9 cellular contexts compared by ENCODE assay signal in genomic region chr16:56728946-56729345, GRCh38. TPM values are rescaled to one million over a fixed set of nuclear protein-coding genes. Genes with fewer than 3 reads are reported as not detected.
DNase-seq lines count a peak whose midpoint lies in the region; ATAC-seq and TF ChIP-seq lines count a peak whose summit lies in the region.
"Not testable (repeated sequence)": the region's sequence is repeated elsewhere in the genome, so short reads cannot be mapped to it uniquely, and the experiment has no call there.
"Had no signal": no experiment of that assay in that cellular context is flagged by ENCODE, and none has a peak within 500 bp of the region (broad histone marks: within the 10 kb centered on the region; RNA-seq: fewer than 3 reads in every experiment).

No MANE protein-coding gene starts in this region.

- not testable (repeated sequence) for H3K27me3 ChIP-seq in CD8-positive, alpha-beta T cell (ENCODE audit: insufficient read depth, low read length); IMR-90 (ENCODE audit: control insufficient read depth, insufficient read depth, low read length); RWPE2 (ENCODE audit: insufficient read depth, poor library complexity, severe bottlenecking); effector memory CD4-positive, alpha-beta T cell (replicated peaks; ENCODE audit: control insufficient read depth, insufficient read depth, low read length, poor library complexity, severe bottlenecking); hepatocyte; testis

- H3K9me1 ChIP-seq in IMR-90 (ENCODE audit: insufficient read depth, low read length), result not testable (repeated sequence)

- H3K18ac ChIP-seq in IMR-90 (ENCODE audit: low read depth, low read length), result not testable (repeated sequence)

- peak overlapping the region; percentile 87 for H3K4me3 ChIP-seq in CD8-positive, alpha-beta T cell (ENCODE audit: low read depth, low read length)
- H3K4me3 ChIP-seq in IMR-90 (ENCODE audit: insufficient read depth, low read depth, low read length) (0 out of 2 replicates have a peak overlapping the region, but pooled peaks have one; percentile 50), RWPE2 (ENCODE audit: severe bottlenecking) (peak overlapping the region; percentile 56), testis (peak overlapping the region; percentile 80 to 90)
- peak overlapping the region; percentile 68 for H3K4me3 ChIP-seq in effector memory CD4-positive, alpha-beta T cell (ENCODE audit: insufficient read depth, low read depth, low read length, poor library complexity, severe bottlenecking)
- H3K4me3 ChIP-seq in hepatocyte, result not testable (repeated sequence)

- H3K4me1 ChIP-seq in CD8-positive, alpha-beta T cell (ENCODE audit: insufficient read depth, low read length), result peaks cover 34% of the 10 kb centered on the region
- H3K4me1 ChIP-seq in IMR-90 (ENCODE audit: control insufficient read depth, insufficient read depth, low read length); RWPE2 (ENCODE audit: insufficient read depth, poor library complexity, severe bottlenecking); hepatocyte (ENCODE audit: insufficient read depth); testis: not testable (repeated sequence)
- peaks cover 14% of the 10 kb centered on the region for H3K4me1 ChIP-seq in effector memory CD4-positive, alpha-beta T cell (ENCODE audit: control insufficient read depth, insufficient read depth, low read length, poor library complexity, severe bottlenecking)

- not testable (repeated sequence) for BruUV-seq in IMR-90 (replicated peaks; lab: Mats Ljungman, UMichigan)

- H3K4me1 Mint-ChIP-seq in CD8-positive, alpha-beta T cell (ENCODE audit: low read depth), result peaks cover 23% of the 10 kb centered on the region
- H3K4me1 Mint-ChIP-seq in activated naive CD8-positive, alpha-beta T cell (ENCODE audit: low read depth), result peaks cover 24% of the 10 kb centered on the region
- H3K4me1 Mint-ChIP-seq in nephron progenitor cell, result peaks cover 26% of the 10 kb centered on the region

- 94% methylated on average over 3 of the region's 5 CpGs; no CpG with 5 or more reads in 1 of the 2 experiments for WGBS in IMR-90 (ENCODE audit: extremely low coverage in 2 of 2, insufficient read length in 1 of 2), 2 experiments
- 77% methylated on average over 5 of the region's 5 CpGs for WGBS in hepatocyte (ENCODE audit: low lambda C conversion rate, missing lambda C conversion rate)
- 40 to 51% methylated on average over 5 of the region's 5 CpGs for WGBS in testis, 2 donors

- H3K27me3 Mint-ChIP-seq in CD8-positive, alpha-beta T cell (ENCODE audit: low read depth); activated naive CD8-positive, alpha-beta T cell; nephron progenitor cell (ENCODE audit: low read depth, poor library complexity): not testable (repeated sequence)

- not testable (repeated sequence) for H3K4me3 Mint-ChIP-seq in CD8-positive, alpha-beta T cell; activated naive CD8-positive, alpha-beta T cell; nephron progenitor cell

- not testable (repeated sequence) for H4K5ac ChIP-seq in IMR-90 (ENCODE audit: low read depth, low read length)

- peak overlapping the region; percentile 92 for H2AFZ ChIP-seq in IMR-90 (replicated peaks; ENCODE audit: low read length, poor library complexity)
- H2AFZ ChIP-seq in hepatocyte, result peak overlapping the region; percentile 82

- H3K4ac ChIP-seq in IMR-90 (ENCODE audit: low read depth, low read length), result peak overlapping the region; percentile 88; the same call in 1 of the 2 replicates

- dilution Hi-C loops in IMR-90 (cut with HindIII; ENCODE audit: low sequenced_read_pairs, unreplicated experiment), result not testable (repeated sequence)

- DNase-seq in CD8-positive, alpha-beta T cell; IMR-90; RWPE2 (ENCODE audit: low spot score); effector memory CD4-positive, alpha-beta T cell; hepatocyte (ENCODE audit: low spot score); nephron progenitor cell; testis: not testable (repeated sequence)

- TF ChIP-seq RAD21 in IMR-90 (IDR thresholded peaks at IDR 0.05; ENCODE audit: low read length), result not testable (repeated sequence)

- not testable (repeated sequence) for H2BK15ac ChIP-seq in IMR-90 (ENCODE audit: low read depth, low read length)

- peak overlapping the region; percentile 74 to 89; a peak in 2 of 4 replicates for H4K8ac ChIP-seq in IMR-90 (ENCODE audit: low read depth in 2 of 2, low read length in 2 of 2)

- peak overlapping the region; percentile 69; the same call in 1 of the 2 replicates for H3K23ac ChIP-seq in IMR-90 (ENCODE audit: low read depth, low read length)

- not testable (repeated sequence) for H3K56ac ChIP-seq in IMR-90 (ENCODE audit: extremely low read depth, insufficient read depth, low read length)

- H3K79me2 ChIP-seq in hepatocyte, result peaks cover 27% of the 10 kb centered on the region

- CTCF ChIA-PET in CD8-positive, alpha-beta T cell (lab: Charles Lee), result interaction anchor here (0.8 to 1.3 kb wide), 6 partner anchors 20 to 210 kb away, joined by 3 to 7 read pairs (median 4); no protein-coding TSS in a partner anchor
- CTCF ChIA-PET in IMR-90 (lab: Yijun Ruan, JAX), result interaction anchor here (0.6 kb wide), 1 partner anchor 193 kb away, joined by 5 read pairs; no protein-coding TSS in a partner anchor

- not testable (repeated sequence) for H2AK9ac ChIP-seq in IMR-90 (replicated peaks; ENCODE audit: low read depth, low read length, poor library complexity)

- not testable (repeated sequence) for H3K9me3 Mint-ChIP-seq in CD8-positive, alpha-beta T cell; activated naive CD8-positive, alpha-beta T cell (ENCODE audit: low read depth); nephron progenitor cell

- H4K91ac ChIP-seq in IMR-90 (ENCODE audit: insufficient read depth, low read depth, low read length), result not testable (repeated sequence)

- not testable (repeated sequence) for ATAC-seq in CD8-positive, alpha-beta T cell; IMR-90 (ENCODE audit: low read depth)
- ATAC-seq in RWPE2 (ENCODE audit: low read depth), result peak; percentile 4; the same call in 2 of the 3 replicates

- H3K9me2 ChIP-seq in hepatocyte (replicated peaks; ENCODE audit: insufficient read depth), result not testable (repeated sequence)

- peak overlapping the region; percentile 81 for H3K27ac ChIP-seq in CD8-positive, alpha-beta T cell (ENCODE audit: low read depth, low read length)
- H3K27ac ChIP-seq in IMR-90 (ENCODE audit: insufficient read depth, low read length); effector memory CD4-positive, alpha-beta T cell (ENCODE audit: insufficient read depth, low read length, poor library complexity, severe bottlenecking): not testable (repeated sequence)
- peak overlapping the region; percentile 34 for H3K27ac ChIP-seq in RWPE2 (ENCODE audit: poor library complexity, severe bottlenecking)
- peak overlapping the region; percentile 85 for H3K27ac ChIP-seq in hepatocyte
- peak overlapping the region; percentile 76 to 79 for H3K27ac ChIP-seq in testis

- 0 out of 2 replicates have a peak overlapping the region, but pooled peaks have one; percentile 20 for H3K14ac ChIP-seq in IMR-90 (replicated peaks; ENCODE audit: low read depth, low read length)

- not testable (repeated sequence) for H4K20me1 ChIP-seq in IMR-90 (ENCODE audit: insufficient read depth, low read length); hepatocyte (ENCODE audit: insufficient read depth, poor library complexity, severe bottlenecking)

- peaks cover 13% of the 10 kb centered on the region for H3K36me3 Mint-ChIP-seq in CD8-positive, alpha-beta T cell
- H3K36me3 Mint-ChIP-seq in activated naive CD8-positive, alpha-beta T cell; nephron progenitor cell (ENCODE audit: low read depth): not testable (repeated sequence)

- peak overlapping the region; percentile 5; the same call in 1 of the 2 replicates for H2AK5ac ChIP-seq in IMR-90 (ENCODE audit: low read depth, low read length)

- TF ChIP-seq CTCF in CD8-positive, alpha-beta T cell (IDR thresholded peaks at IDR 0.05); IMR-90 (conservative IDR thresholded peaks at IDR 0.05; ENCODE audit: low read depth, low read length); RWPE2 (IDR thresholded peaks at IDR 0.05; ENCODE audit: poor library complexity, severe bottlenecking); hepatocyte (IDR thresholded peaks at IDR 0.05; ENCODE audit: poor library complexity); nephron progenitor cell (IDR thresholded peaks at IDR 0.05); testis (IDR thresholded peaks at IDR 0.05): not testable (repeated sequence)

- TF ChIP-seq POLR2A in IMR-90 (IDR thresholded peaks at IDR 0.05; ENCODE audit: low read depth, low read length); testis (IDR thresholded peaks at IDR 0.05): not testable (repeated sequence)

- not testable (repeated sequence) for H2BK120ac ChIP-seq in IMR-90 (ENCODE audit: low read depth, low read length)

- H3K9ac ChIP-seq in IMR-90 (ENCODE audit: low read depth, low read length), result not testable (repeated sequence)

- POLR2A ChIA-PET in CD8-positive, alpha-beta T cell (lab: Charles Lee), result interaction anchor here (0.6 to 1.9 kb wide), 6 partner anchors 13 to 457 kb away, joined by 3 to 20 read pairs (median 4); partner anchors contain the start of genes PSME3IP1 and RSPRY1
- POLR2A ChIA-PET in IMR-90 (lab: Charles Lee; ENCODE audit: unreplicated experiment), result interaction anchor here (0.6 to 0.7 kb wide), 2 partner anchors 13 to 122 kb away, joined by 3 to 8 read pairs; no protein-coding TSS in a partner anchor

- not testable (repeated sequence) for H3K36me3 ChIP-seq in CD8-positive, alpha-beta T cell (ENCODE audit: insufficient read depth, low read length); IMR-90 (ENCODE audit: control insufficient read depth, insufficient read depth, low read length); RWPE2 (ENCODE audit: low read depth); effector memory CD4-positive, alpha-beta T cell (ENCODE audit: control insufficient read depth, insufficient read depth, low read length); hepatocyte (replicated peaks; ENCODE audit: insufficient read depth, low read depth); testis (ENCODE audit: low read depth, missing control alignments)

- peak overlapping the region; percentile 67 for H3K4me2 ChIP-seq in IMR-90 (ENCODE audit: low read depth, low read length)
- peak overlapping the region; percentile 78 for H3K4me2 ChIP-seq in hepatocyte

- H2BK5ac ChIP-seq in IMR-90 (ENCODE audit: low read depth, low read length, poor library complexity, severe bottlenecking), result not testable (repeated sequence)

- in situ Hi-C loops in IMR-90 (cut with MboI; ENCODE audit: low sequenced_read_pairs), result not testable (repeated sequence)

- H3K79me1 ChIP-seq in IMR-90 (ENCODE audit: low read depth in 1 of 2, low read length in 2 of 2), result peaks cover 20 to 51% of the 10 kb centered on the region in 2 experiments

- H3K27ac Mint-ChIP-seq in CD8-positive, alpha-beta T cell, result peak overlapping the region; percentile 90
- H3K27ac Mint-ChIP-seq in activated naive CD8-positive, alpha-beta T cell, result peak overlapping the region; percentile 91
- H3K27ac Mint-ChIP-seq in nephron progenitor cell, result peak overlapping the region; percentile 64

- H3K9me3 ChIP-seq in CD8-positive, alpha-beta T cell (ENCODE audit: low read length); IMR-90 (ENCODE audit: control insufficient read depth, insufficient read depth, low read length); RWPE2 (ENCODE audit: severe bottlenecking); effector memory CD4-positive, alpha-beta T cell (ENCODE audit: control insufficient read depth, low read length); hepatocyte (ENCODE audit: low read depth); testis: not testable (repeated sequence)

- not testable (repeated sequence) for H2BK20ac ChIP-seq in IMR-90 (ENCODE audit: low read depth, low read length)

- intact Hi-C loops in CD8-positive, alpha-beta T cell (cut with DNase I, micrococcal nuclease), result loop anchor here in 1 of 2 experiments (2.0 kb wide), 1 partner anchor 46 kb away; the partner anchor contains the start of gene MT1X
- intact Hi-C loops in IMR-90 (cut with micrococcal nuclease), result not testable (repeated sequence)
- intact Hi-C loops in testis (cut with DNase I; ENCODE audit: low total_unique reads), result loop anchor here (10.0 kb wide), 1 partner anchor 116 kb away; no protein-coding TSS in a partner anchor

RNA-seq across cellular contexts. Expression of gene NUP93, which starts 1.0 kb away (rescaled TPM):
- total RNA-seq in CD8-positive, alpha-beta T cell, result 10 to 100 TPM; 68.2 to 68.5 TPM
- total RNA-seq in IMR-90 (2012; rRNA removed) (70.3 and 72.6 TPM in 2 replicates), hepatocyte (23.5 and 36.4 TPM in 2 replicates), testis (100 to 1,000 TPM in 1 of 2 donors, 10 to 100 TPM in 1; 94.2 to 102 TPM)
- polyA plus RNA-seq in IMR-90 (2012; rRNA removed) (54.6 and 55.3 TPM in 2 replicates), hepatocyte (35.7 and 39.6 TPM in 2 replicates), testis (ENCODE audit: insufficient read depth, low read depth, low replicate concordance) (147 TPM)
- polyA plus RNA-seq in IMR-90 (2012; cell fraction: cytosol; rRNA removed), result 22.3 and 25.1 TPM in 2 replicates
- polyA plus RNA-seq in IMR-90 (2012; cell fraction: nucleus; rRNA removed; ENCODE audit: low replicate concordance), result 38.7 and 57.2 TPM in 2 replicates

RNA-seq across cellular contexts. Expression of gene MT1X, which starts 46.7 kb away (rescaled TPM):
- 10 to 100 TPM; 18.6 to 26.2 TPM for total RNA-seq in CD8-positive, alpha-beta T cell
- total RNA-seq in IMR-90 (2012; rRNA removed), result 5.6 and 37.2 TPM in 2 replicates
- 117 and 170 TPM in 2 replicates for polyA plus RNA-seq in IMR-90 (2012; rRNA removed)
- 21.5 and 26.9 TPM in 2 replicates for polyA plus RNA-seq in IMR-90 (2012; cell fraction: cytosol; rRNA removed)
- 12.7 and 14.1 TPM in 2 replicates for polyA plus RNA-seq in IMR-90 (2012; cell fraction: nucleus; rRNA removed; ENCODE audit: low replicate concordance)
- 39.8 and 52.0 TPM in 2 replicates for total RNA-seq in hepatocyte
- 121 and 127 TPM in 2 replicates for polyA plus RNA-seq in hepatocyte
- total RNA-seq in testis, result 100 to 1,000 TPM in 1 of 2 donors, 10 to 100 TPM in 1; 77.0 to 180 TPM
- polyA plus RNA-seq in testis (ENCODE audit: insufficient read depth, low read depth, low replicate concordance), result 51.7 TPM

RNA-seq across cellular contexts. Expression of gene MT1H, which starts 59.3 kb away (rescaled TPM):
- not detected for total RNA-seq in CD8-positive, alpha-beta T cell
- not detected in 2 replicates for total RNA-seq in IMR-90 (2012; rRNA removed)
- not detected in 2 replicates for polyA plus RNA-seq in IMR-90 (2012; rRNA removed)
- not detected in 2 replicates for polyA plus RNA-seq in IMR-90 (2012; cell fraction: cytosol; rRNA removed)
- not detected in 2 replicates for polyA plus RNA-seq in IMR-90 (2012; cell fraction: nucleus; rRNA removed; ENCODE audit: low replicate concordance)
- 2.1 TPM in 1 of 2 replicates, not detected in the other for total RNA-seq in hepatocyte
- 2.0 and 13.5 TPM in 2 replicates for polyA plus RNA-seq in hepatocyte
- not detected for total RNA-seq in testis
- not detected for polyA plus RNA-seq in testis (ENCODE audit: insufficient read depth, low read depth, low replicate concordance)
- total RNA-seq: Calu3 had no signal
